Comparison of ENCODE assay signal across 16 cellular contexts in the genomic region with DNA sequence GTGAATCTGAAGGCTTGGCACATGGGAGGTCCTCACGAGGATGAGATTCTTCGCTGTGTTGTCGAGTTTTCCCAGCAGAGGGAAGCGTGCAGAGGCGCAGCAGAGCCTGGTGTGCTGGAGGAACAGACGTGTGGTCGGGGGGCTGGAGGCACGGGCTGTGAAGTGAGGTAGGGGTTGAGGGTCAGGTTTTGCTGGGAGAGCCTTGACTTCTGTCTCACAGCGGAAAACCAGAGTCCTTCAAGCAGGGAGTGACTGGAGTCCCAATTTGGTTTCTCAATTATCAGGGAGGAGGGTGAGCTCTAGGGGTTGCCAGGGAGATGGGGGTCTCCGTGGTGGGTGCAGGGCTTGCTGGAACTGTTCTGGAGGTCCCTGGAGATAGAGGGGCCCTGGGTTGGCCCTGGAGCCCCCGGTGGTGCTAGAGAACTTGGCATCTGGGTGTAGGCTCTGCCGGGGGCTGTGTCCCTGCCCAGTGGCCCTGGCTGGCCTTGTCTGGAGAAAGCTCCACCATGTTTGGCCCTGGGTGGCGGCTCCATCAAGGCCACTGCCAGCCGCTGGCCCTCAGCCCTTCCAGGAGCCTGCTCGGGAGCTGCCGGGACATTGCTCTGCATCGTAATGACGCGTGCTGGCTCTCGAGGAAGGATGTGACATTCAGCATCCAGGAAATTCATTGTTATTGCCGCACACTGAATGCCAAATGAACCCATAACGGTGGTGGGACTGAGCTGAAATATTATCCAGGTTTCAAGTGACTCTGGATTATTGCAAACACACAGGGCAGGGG.
A peak's percentile ranks its signal among the peaks of the same experiment; 100 is the strongest.
DNase-seq lines count a peak whose midpoint lies in the region; ATAC-seq and TF ChIP-seq lines count a peak whose summit lies in the region.
"Had no signal": no experiment of that assay in that cellular context is flagged by ENCODE, and none has a peak within 500 bp of the region (broad histone marks: within the 10 kb centered on the region; RNA-seq: fewer than 3 reads in every experiment).

No MANE protein-coding gene starts in this region.

- H3K9me3 ChIP-seq in A673 (ENCODE audit: low read depth, low read length, poor library complexity, severe bottlenecking) = no peaks in the 10 kb centered on the region
- H3K9me3 ChIP-seq in heart right ventricle = peaks cover 0 to 16% (median 5%) of the 10 kb centered on the region in 11 donors
- H3K9me3 ChIP-seq: pancreas had no signal

- POLR2A ChIA-PET in A673 (lab: Charles Lee; ENCODE audit: low non-redundant PET) = no interaction called here

- TF ChIP-seq CTCF in A673 (conservative IDR thresholded peaks at IDR 0.05; ENCODE audit: low read depth, low read length) (no peak), heart right ventricle (IDR thresholded peaks at IDR 0.05) (no peak)

- no peaks in the 10 kb centered on the region for H3K27me3 ChIP-seq in A673 (replicated peaks; ENCODE audit: insufficient read depth, low read depth, low read length, poor library complexity)
- peaks cover 0 to 13% (median 0%) of the 10 kb centered on the region in 7 donors for H3K27me3 ChIP-seq in heart right ventricle
- H3K27me3 ChIP-seq: pancreas had no signal

- 49 to 51% methylated on average over 22 of the region's 22 CpGs for WGBS in heart right ventricle, 2 donors

- no TSS peak for BruUV-seq in A673 (replicated peaks; lab: Mats Ljungman, UMichigan)

- intact Hi-C loops in A673 (cut with micrococcal nuclease; ENCODE audit: unreplicated experiment) = no loop called here
- intact Hi-C loops in heart right ventricle (cut with DNase I) = loop anchor here in 1 of 10 donors (5.0 kb wide), 1 partner anchor 38 kb away; no protein-coding TSS in a partner anchor
- intact Hi-C loops in posterior vena cava (cut with DNase I) = no loop called here

- CTCF ChIA-PET in A673 (lab: Charles Lee) = no interaction called here

- H3K27ac ChIP-seq in A673 (ENCODE audit: low read depth, low read length, poor library complexity, severe bottlenecking) (no peak overlapping the region), heart right ventricle (peak overlapping the region in 6 of 10 donors; percentile 43 to 71 (median 62))
- H3K27ac ChIP-seq: epithelial cell of prostate, pancreas, thoracic aorta had no signal

- ATAC-seq in heart right ventricle = peak; percentile 60 to 91 (median 87)
- ATAC-seq in GM18858 (IDR thresholded peaks at IDR 0.05; ENCODE audit: unreplicated experiment) = no peak
- ATAC-seq: pancreas had no signal

- peak; percentile 33 for DNase-seq in A673 (ENCODE audit: low spot score)
- peak; percentile 50 for DNase-seq in NCI-H2029 (lab: John Stamatoyannopoulos, UW)
- peak; percentile 63 to 78 for DNase-seq in heart right ventricle
- DNase-seq in posterior vena cava (ENCODE audit: low spot score) = peak; percentile 80
- no peak for DNase-seq in COLO829 (ENCODE audit: low spot score)
- DNase-seq in activated effector memory CD4-positive, alpha-beta T cell treated with Interleukin-2 at 50 U/mL for 16 hours = no peak
- DNase-seq: central memory CD4-positive, alpha-beta T cell; DMS79 treated with DMSO at 0.1 percent for 48 hours; hippocampal formation; NCI-H748 treated with DMSO at 0.1 percent for 48 hours had no signal

- no peaks in the 10 kb centered on the region for H3K36me3 ChIP-seq in A673 (ENCODE audit: insufficient read depth, low read length, poor library complexity, severe bottlenecking)
- no peaks in the 10 kb centered on the region for H3K36me3 ChIP-seq in heart right ventricle
- H3K36me3 ChIP-seq: pancreas, thoracic aorta had no signal

- H3K4me1 ChIP-seq in A673 (ENCODE audit: insufficient read depth, low read length, poor library complexity, severe bottlenecking) = peaks cover 3% of the 10 kb centered on the region
- peaks cover 3 to 30% (median 7%) of the 10 kb centered on the region in 9 donors for H3K4me1 ChIP-seq in heart right ventricle
- H3K4me1 ChIP-seq: pancreas had no signal

- H3K4me3 ChIP-seq in A673 (ENCODE audit: low read depth, low read length, poor library complexity, severe bottlenecking) = no peak overlapping the region
- H3K4me3 ChIP-seq in heart right ventricle = no peak overlapping the region
- H3K4me3 ChIP-seq: K562, lung, pancreas, thoracic aorta had no signal

Comparison
In these comparisons a context has a peak if more than half of its experiments do, and no peak if none do; other contexts are left out.
1. DNase-seq: peak in A673 (single experiment), NCI-H2029 (single experiment), heart right ventricle (2 of 2) and posterior vena cava (single experiment); none in COLO829 (single experiment) and activated effector memory CD4-positive, alpha-beta T cell treated with Interleukin-2 at 50 U/mL for 16 hours (single experiment).